In the genomic region with DNA sequence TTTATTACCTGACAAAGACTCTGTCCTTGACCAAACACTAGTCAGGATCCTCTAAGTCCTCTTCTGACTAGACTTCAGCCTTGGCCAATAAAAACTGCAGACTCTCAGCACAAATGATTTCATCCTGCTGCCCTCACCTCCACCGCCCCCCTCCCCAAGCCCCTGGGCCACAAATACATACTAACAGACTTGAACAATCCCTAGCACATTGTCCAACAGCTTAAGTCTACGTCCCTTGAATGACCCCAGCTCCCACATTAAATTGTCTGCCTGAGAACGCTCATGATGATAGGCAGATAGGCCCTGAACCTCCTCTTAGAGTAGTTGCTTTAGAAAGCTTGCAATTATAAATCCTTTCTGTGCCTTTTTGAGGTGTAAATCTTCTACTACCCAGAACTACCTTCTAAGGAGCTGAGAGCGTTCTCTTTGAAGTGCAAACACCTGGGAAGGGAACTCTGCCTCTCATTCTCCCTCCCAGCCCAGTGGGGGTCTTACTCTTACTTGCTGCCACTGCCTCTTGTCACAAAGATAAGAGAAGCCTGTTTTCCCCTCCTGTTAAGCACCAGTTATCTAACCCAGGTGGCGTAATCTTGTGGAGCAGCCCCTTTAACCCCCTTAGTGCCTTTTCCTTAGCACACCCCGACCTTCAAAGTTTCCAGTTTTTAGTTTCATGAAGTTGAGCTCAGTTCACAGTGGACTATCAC, we compare ENCODE assay signal across 21 cellular contexts.
"Had no signal": no experiment of that assay in that cellular context is flagged by ENCODE, and none has a peak within 500 bp of the region (broad histone marks: within the 10 kb centered on the region; RNA-seq: fewer than 3 reads in every experiment).

No MANE protein-coding gene starts in this region.

- H3K36me3 Mint-ChIP-seq: activated naive CD8-positive, alpha-beta T cell treated with anti-CD3 and anti-CD28 coated beads for 36 hours; stimulated activated effector memory CD8-positive, alpha-beta T cell treated with anti-CD3 and anti-CD28 coated beads, Interleukin-12 subunit alpha, Interleukin-12 subunit beta, amount 100 ng/mL, for 72 hours had no signal

- H3K9me3 Mint-ChIP-seq: activated naive CD8-positive, alpha-beta T cell treated with anti-CD3 and anti-CD28 coated beads for 36 hours; central memory CD8-positive, alpha-beta T cell; stimulated activated effector memory CD8-positive, alpha-beta T cell treated with anti-CD3 and anti-CD28 coated beads, Interleukin-12 subunit alpha, Interleukin-12 subunit beta, amount 100 ng/mL, for 72 hours had no signal

- H3K4me3 ChIP-seq: body of pancreas, coronary artery, esophagus muscularis mucosa, pancreas, sigmoid colon, thoracic aorta, upper lobe of right lung had no signal

- FAIRE-seq: pancreas had no signal

- H3K27me3 ChIP-seq: body of pancreas, esophagus muscularis mucosa, pancreas, sigmoid colon, upper lobe of right lung had no signal

- H3K36me3 ChIP-seq: esophagus muscularis mucosa, pancreas, sigmoid colon, thoracic aorta, upper lobe of right lung had no signal

- H3K27ac Mint-ChIP-seq: activated CD8-positive, alpha-beta T cell treated with anti-CD3 and anti-CD28 coated beads for 36 hours; activated naive CD8-positive, alpha-beta T cell treated with anti-CD3 and anti-CD28 coated beads for 36 hours; stimulated activated effector memory CD8-positive, alpha-beta T cell treated with anti-CD3 and anti-CD28 coated beads, Interleukin-12 subunit alpha, Interleukin-12 subunit beta, amount 100 ng/mL, for 72 hours; T-helper 17 cell had no signal

- H3K27me3 Mint-ChIP-seq: activated CD8-positive, alpha-beta T cell treated with anti-CD3 and anti-CD28 coated beads for 36 hours; activated naive CD8-positive, alpha-beta T cell treated with anti-CD3 and anti-CD28 coated beads for 36 hours; central memory CD8-positive, alpha-beta T cell; T-helper 17 cell had no signal

- ATAC-seq: activated CD8-positive, alpha-beta T cell treated with anti-CD3 and anti-CD28 coated beads for 36 hours; body of pancreas; left colon; pancreas; stimulated activated effector memory CD8-positive, alpha-beta T cell treated with anti-CD3 and anti-CD28 coated beads, Interleukin-12 subunit alpha, Interleukin-12 subunit beta, amount 100 ng/mL, for 72 hours; T-helper 17 cell; upper lobe of right lung had no signal

- H3K4me3 Mint-ChIP-seq: activated CD8-positive, alpha-beta T cell treated with anti-CD3 and anti-CD28 coated beads for 36 hours; activated naive CD8-positive, alpha-beta T cell treated with anti-CD3 and anti-CD28 coated beads for 36 hours; central memory CD8-positive, alpha-beta T cell; neural crest cell; stimulated activated effector memory CD8-positive, alpha-beta T cell treated with anti-CD3 and anti-CD28 coated beads, Interleukin-12 subunit alpha, Interleukin-12 subunit beta, amount 100 ng/mL, for 72 hours; T-helper 17 cell had no signal

- H3K4me1 Mint-ChIP-seq: activated naive CD8-positive, alpha-beta T cell treated with anti-CD3 and anti-CD28 coated beads for 36 hours; central memory CD8-positive, alpha-beta T cell; neural crest cell; stimulated activated effector memory CD8-positive, alpha-beta T cell treated with anti-CD3 and anti-CD28 coated beads, Interleukin-12 subunit alpha, Interleukin-12 subunit beta, amount 100 ng/mL, for 72 hours; T-helper 17 cell had no signal

- H3K4me1 ChIP-seq: body of pancreas, esophagus muscularis mucosa, pancreas, sigmoid colon, upper lobe of right lung had no signal

- DNase-seq: activated CD4-positive, alpha-beta T cell treated with anti-CD3 and anti-CD28 coated beads for 4 hours; activated CD8-positive, alpha-beta memory T cell treated with anti-CD3 and anti-CD28 coated beads, Interleukin-2, amount 50 U/mL, for 4 hours; activated CD8-positive, alpha-beta T cell treated with anti-CD3 and anti-CD28 coated beads for 36 hours; activated gamma-delta T cell treated with Interleukin-2 at 50 U/mL for 16 hours; activated naive CD8-positive, alpha-beta T cell treated with anti-CD3 and anti-CD28 coated beads for 36 hours; amygdala; body of pancreas; hippocampal formation; left colon; mammary epithelial cell; pancreas; sigmoid colon; stimulated activated CD4-positive, alpha-beta T cell treated with anti-CD3 and anti-CD28 coated beads, Interleukin-2, amount 100 ng/mL, for 24 hours; T-helper 17 cell; upper lobe of right lung had no signal

- H3K27ac ChIP-seq: body of pancreas, coronary artery, esophagus muscularis mucosa, pancreas, sigmoid colon, thoracic aorta, upper lobe of right lung had no signal

- H3K9me3 ChIP-seq: body of pancreas, esophagus muscularis mucosa, pancreas, sigmoid colon, thoracic aorta, upper lobe of right lung had no signal
